Comparison of ENCODE assay signal across 13 cellular contexts in genomic region chr3:74273091-74273490, GRCh38.
"Had no signal": no experiment of that assay in that cellular context is flagged by ENCODE, and none has a peak within 500 bp of the region (broad histone marks: within the 10 kb centered on the region; RNA-seq: fewer than 3 reads in every experiment).

No MANE protein-coding gene starts in this region.

- H3K9ac ChIP-seq: parathyroid adenoma had no signal

- H2AFZ ChIP-seq: parathyroid adenoma had no signal

- H3K4me3 ChIP-seq: left lung, skin epidermis, thyroid gland had no signal

- H3K36me3 ChIP-seq: left lung, thyroid gland had no signal

- H3K27ac ChIP-seq: left lung, parathyroid adenoma, skin epidermis, thyroid gland had no signal

- ATAC-seq: left lung, SK-N-SH treated with all-trans-retinoic acid at 6 μM for 48 hours had no signal

- H3K4me1 ChIP-seq: left lung, parathyroid adenoma, thyroid gland had no signal

- H3K27me3 ChIP-seq: left lung, thyroid gland had no signal

- H3K9me3 ChIP-seq: left lung, thyroid gland had no signal

- DNase-seq: activated CD4-positive, alpha-beta T cell treated with anti-CD3 and anti-CD28 coated beads for 48 hours; activated CD8-positive, alpha-beta memory T cell treated with anti-CD3 and anti-CD28 coated beads for 24 hours; activated naive CD4-positive, alpha-beta T cell treated with anti-CD3 and anti-CD28 coated beads for 36 hours; central memory CD4-positive, alpha-beta T cell; effector memory CD4-positive, alpha-beta T cell; immature natural killer cell; left lung; mesendoderm; retina; thyroid gland had no signal

- H3K79me2 ChIP-seq: parathyroid adenoma had no signal
